Comparison of ENCODE assay signal across 2 cellular contexts in genomic region chr3:171807806-171808205, GRCh38.
TF ChIP-seq lines count a peak whose summit lies in the region.

No MANE protein-coding gene starts in this region.

TF ChIP-seq in IMR-90, 13 proteins besides CTCF, POLR2A, EP300 and RAD21:
- no peak for TF ChIP-seq FOS (IDR thresholded peaks at IDR 0.05; ENCODE audit: low read depth, low read length)

TF ChIP-seq in GM12878, 131 proteins besides CTCF, POLR2A, EP300 and RAD21:
- TF ChIP-seq E2F8 (IDR thresholded peaks at IDR 0.05; ENCODE audit: low read depth, partially characterized antibody) (no peak), IKZF1 (conservative IDR thresholded peaks at IDR 0.05) (0 out of 2 replicates have a peak, but pooled peaks have one; percentile 13), CHD2 (IDR thresholded peaks at IDR 0.05; ENCODE audit: borderline replicate concordance, low read depth, low read length) (no peak)
